ENCODE assay signal across 8 cellular contexts in genomic region chrX:150366951-150367545, GRCh38. TPM values are rescaled to one million over a fixed set of nuclear protein-coding genes. Genes with fewer than 3 reads are reported as not detected.
DNase-seq lines count a peak whose midpoint lies in the region; ATAC-seq and TF ChIP-seq lines count a peak whose summit lies in the region.

No MANE protein-coding gene starts in this region.

- H2AFZ ChIP-seq in mammary epithelial cell (ENCODE audit: low read depth, low read length), result peak overlapping the region; percentile 77

- no peaks in the 10 kb centered on the region for H3K36me3 ChIP-seq in mammary epithelial cell (ENCODE audit: insufficient read depth, low read length)
- no peaks in the 10 kb centered on the region for H3K36me3 ChIP-seq in transverse colon

- H3K27me3 Mint-ChIP-seq in activated naive CD4-positive, alpha-beta T cell treated with anti-CD3 and anti-CD28 coated beads, Interleukin-2, amount 10 ng/mL, durations not matched to agents 7 days and 5 days, result peaks cover 36% of the 10 kb centered on the region
- H3K27me3 Mint-ChIP-seq in memory B cell, result peaks cover 2% of the 10 kb centered on the region

- no peak for TF ChIP-seq EP300 in transverse colon (IDR thresholded peaks at IDR 0.05; ENCODE audit: low read depth)

- BruUV-seq in mammary epithelial cell (replicated peaks; lab: Mats Ljungman, UMichigan), result no TSS peak

- H3K36me3 Mint-ChIP-seq in activated naive CD4-positive, alpha-beta T cell treated with anti-CD3 and anti-CD28 coated beads, Interleukin-2, amount 10 ng/mL, durations not matched to agents 7 days and 5 days, result peaks cover 1% of the 10 kb centered on the region
- peaks cover 2% of the 10 kb centered on the region for H3K36me3 Mint-ChIP-seq in memory B cell

- H3K4me1 ChIP-seq in mammary epithelial cell (ENCODE audit: insufficient read depth, low read length), result peaks cover 10% of the 10 kb centered on the region
- H3K4me1 ChIP-seq in transverse colon, result peaks cover 0 to 18% (median 3%) of the 10 kb centered on the region in 4 donors

- TF ChIP-seq POLR2A in transverse colon (IDR thresholded peaks at IDR 0.05), result no peak

- H3K27ac Mint-ChIP-seq in activated naive CD4-positive, alpha-beta T cell treated with anti-CD3 and anti-CD28 coated beads, Interleukin-2, amount 10 ng/mL, durations not matched to agents 7 days and 5 days, result no peak overlapping the region
- peak overlapping the region; percentile 55 for H3K27ac Mint-ChIP-seq in memory B cell

- no peaks in the 10 kb centered on the region for H3K27me3 ChIP-seq in mammary epithelial cell (ENCODE audit: insufficient read depth, low read length)
- H3K27me3 ChIP-seq in transverse colon, result peaks cover 21% of the 10 kb centered on the region

- H3K9ac ChIP-seq in mammary epithelial cell (ENCODE audit: insufficient read depth, low read length), result peak overlapping the region; percentile 16

- H3K4me3 Mint-ChIP-seq in activated naive CD4-positive, alpha-beta T cell treated with anti-CD3 and anti-CD28 coated beads, Interleukin-2, amount 10 ng/mL, durations not matched to agents 7 days and 5 days, result peak overlapping the region; percentile 78
- peak overlapping the region; percentile 85 for H3K4me3 Mint-ChIP-seq in memory B cell

- in situ Hi-C loops in mammary epithelial cell (cut with MboI; ENCODE audit: low sequenced_read_pairs in 2 of 2) (loop anchor here in 1 of 2 donors (25.0 kb wide), 1 partner anchor 405 kb away; no protein-coding TSS in a partner anchor), transverse colon (cut with MboI; ENCODE audit: low pct_ligation_motif_present in 1 of 4, low pct_unique_long_range_greater_than_20kb in 1 of 4, low sequenced_read_pairs in 3 of 4) (loop anchor here in 2 of 4 donors (25.0 kb wide), 1 partner anchor 405 kb away; no protein-coding TSS in a partner anchor)

- no peaks in the 10 kb centered on the region for H4K20me1 ChIP-seq in mammary epithelial cell (ENCODE audit: insufficient read depth, low read length)

- intact Hi-C loops in mammary epithelial cell (cut with micrococcal nuclease), result loop anchor here (10.0 kb wide), 2 partner anchors 278 to 348 kb away; no protein-coding TSS in a partner anchor
- intact Hi-C loops in transverse colon (cut with DNase I; ENCODE audit: low total_unique reads), result loop anchor here (5.0 kb wide), 1 partner anchor 175 kb away; no protein-coding TSS in a partner anchor

- TF ChIP-seq CTCF in mammary epithelial cell (conservative IDR thresholded peaks at IDR 0.05 in 1 of 2, IDR thresholded peaks at IDR 0.05 in 1 of 2; ENCODE audit: extremely low read depth in 1 of 2, insufficient read depth in 1 of 2, low read depth in 1 of 2, low read length in 2 of 2), result no peak
- TF ChIP-seq CTCF in transverse colon (IDR thresholded peaks at IDR 0.05), result no peak

- peaks cover 16% of the 10 kb centered on the region for H3K4me1 Mint-ChIP-seq in activated naive CD4-positive, alpha-beta T cell treated with anti-CD3 and anti-CD28 coated beads, Interleukin-2, amount 10 ng/mL, durations not matched to agents 7 days and 5 days
- H3K4me1 Mint-ChIP-seq in memory B cell, result peaks cover 10% of the 10 kb centered on the region

- H3K27ac ChIP-seq in mammary epithelial cell (ENCODE audit: insufficient read depth, low read depth, low read length) (peak overlapping the region; percentile 32), transverse colon (peak overlapping the region; percentile 79 to 88 (median 85))

- no peak for ATAC-seq in memory B cell (ENCODE audit: low read depth)
- no peak for ATAC-seq in GM19035 (IDR thresholded peaks at IDR 0.05; ENCODE audit: unreplicated experiment)

- H3K4me3 ChIP-seq in mammary epithelial cell (replicated peaks in 1 of 3; ENCODE audit: insufficient read depth in 1 of 3, low read depth in 2 of 3, low read length in 3 of 3), result peak overlapping the region in 2 of 3 experiments; percentile 10 to 60
- H3K4me3 ChIP-seq in transverse colon, result peak overlapping the region in 1 of 4 donors; percentile 68

- WGBS in mammary epithelial cell (ENCODE audit: low coverage, missing lambda C conversion rate), result 43% methylated on average over 3 of the region's 5 CpGs
- WGBS in transverse colon (ENCODE audit: low coverage in 1 of 2), 2 donors, result 43% methylated on average over 5 of the region's 5 CpGs; no CpG with 5 or more reads in 1 of the 2 donors

- CTCF ChIA-PET in activated naive CD4-positive, alpha-beta T cell treated with anti-CD3 and anti-CD28 coated beads, Interleukin-2, amount 10 ng/mL, durations not matched to agents 7 days and 5 days (lab: Charles Lee), result interaction anchor here (1.0 to 4.9 kb wide), 2 partner anchors 117 to 220 kb away, joined by 4 to 70 read pairs; no protein-coding TSS in a partner anchor
- CTCF ChIA-PET in mammary epithelial cell (lab: Charles Lee; ENCODE audit: low non-redundant PET), result no interaction called here

- H3K4me2 ChIP-seq in mammary epithelial cell (ENCODE audit: insufficient read depth, low read depth, low read length), result peak overlapping the region; percentile 82

- H3K9me3 ChIP-seq in mammary epithelial cell (replicated peaks; ENCODE audit: insufficient read depth, low read length) (peaks cover 6% of the 10 kb centered on the region), transverse colon (no peaks in the 10 kb centered on the region)

- no peak for DNase-seq in activated naive CD4-positive, alpha-beta T cell treated with anti-CD3 and anti-CD28 coated beads, Interleukin-2, amount 10 ng/mL, durations not matched to agents 7 days and 5 days
- DNase-seq in activated naive CD4-positive, alpha-beta T cell treated with anti-CD3 and anti-CD28 coated beads, Interleukin-2, amount 50 U/mL, for 16 hours, result no peak
- peak; percentile 54 for DNase-seq in mammary epithelial cell
- DNase-seq in memory B cell (ENCODE audit: low spot score in 2 of 2), result no peak
- DNase-seq in transverse colon, result no peak
- no peak for DNase-seq in cerebellar nuclear complex (lab: John Stamatoyannopoulos, UW)
- DNase-seq in AG08395 (ENCODE audit: low spot score), result no peak

- peaks cover 13% of the 10 kb centered on the region for H3K79me2 ChIP-seq in mammary epithelial cell (ENCODE audit: insufficient read depth, low read length)

- dilution Hi-C loops in mammary epithelial cell (cut with HindIII; ENCODE audit: low sequenced_read_pairs), result no loop called here

- no peaks in the 10 kb centered on the region for H3K9me3 Mint-ChIP-seq in activated naive CD4-positive, alpha-beta T cell treated with anti-CD3 and anti-CD28 coated beads, Interleukin-2, amount 10 ng/mL, durations not matched to agents 7 days and 5 days
- no peaks in the 10 kb centered on the region for H3K9me3 Mint-ChIP-seq in memory B cell

RNA-seq across cellular contexts. Expression of gene MAMLD1, which starts 3.9 kb away (rescaled TPM):
- total RNA-seq in mammary epithelial cell (1 to 10 TPM; 2.7 to 3.2 TPM), transverse colon (1 to 10 TPM in 1 of 4 donors, under 1 TPM in 2, not detected in 1; 0.20 to 1.2 (median 0.95) TPM)
- polyA plus RNA-seq in mammary epithelial cell, result 1.9 TPM
- 2.3 TPM for polyA minus RNA-seq in mammary epithelial cell
